ENCODE assay signal across 27 cellular contexts in genomic region chr6:41798901-41799300, GRCh38. TPM values are rescaled to one million over a fixed set of nuclear protein-coding genes. Genes with fewer than 3 reads are reported as not detected.
DNase-seq lines count a peak whose midpoint lies in the region; TF ChIP-seq lines count a peak whose summit lies in the region.
"Had no signal": no experiment of that assay in that cellular context is flagged by ENCODE, and none has a peak within 500 bp of the region (broad histone marks: within the 10 kb centered on the region; RNA-seq: fewer than 3 reads in every experiment).

No MANE protein-coding gene starts in this region.

- TF ChIP-seq CTCF in WERI-Rb-1 (IDR thresholded peaks at IDR 0.05; ENCODE audit: low read depth, low read length) (no peak), neural progenitor cell (IDR thresholded peaks at IDR 0.05) (no peak), RWPE1 (conservative IDR thresholded peaks at IDR 0.05; ENCODE audit: low read depth) (no peak)

- no peak overlapping the region for H3K9ac ChIP-seq in neural progenitor cell
- H3K9ac ChIP-seq: BLaER1 had no signal

- POLR2A ChIA-PET in RWPE1 (lab: Yijun Ruan, JAX; ENCODE audit: low non-redundant PET): no interaction called here

- H3F3A ChIP-seq in neural progenitor cell (ENCODE audit: low read depth): peaks cover 23% of the 10 kb centered on the region

- H3K9me3 Mint-ChIP-seq in neural progenitor cell: no peaks in the 10 kb centered on the region
- H3K9me3 Mint-ChIP-seq: CD14-positive monocyte; CD4-positive, alpha-beta memory T cell; CD4-positive, CD25-positive, alpha-beta regulatory T cell; CD8-positive, alpha-beta memory T cell had no signal

- no peaks in the 10 kb centered on the region for H3K4me1 Mint-ChIP-seq in neural progenitor cell
- H3K4me1 Mint-ChIP-seq: CD14-positive monocyte; CD8-positive, alpha-beta memory T cell had no signal

- no peaks in the 10 kb centered on the region for H3K79me2 ChIP-seq in neural progenitor cell (ENCODE audit: low read depth)

- H3K4me3 Mint-ChIP-seq in neural progenitor cell: no peak overlapping the region
- H3K4me3 Mint-ChIP-seq: CD14-positive monocyte; CD4-positive, alpha-beta memory T cell; CD4-positive, CD25-positive, alpha-beta regulatory T cell; CD8-positive, alpha-beta memory T cell had no signal

- H3K4me3 ChIP-seq in WERI-Rb-1 (ENCODE audit: low read depth, low read length) (no peak overlapping the region), neural progenitor cell (no peak overlapping the region)
- H3K4me3 ChIP-seq: BLaER1, GM12878 had no signal

- H3K4me2 ChIP-seq in neural progenitor cell: no peak overlapping the region
- H3K4me2 ChIP-seq: BLaER1 had no signal

- no peaks in the 10 kb centered on the region for H3K27me3 ChIP-seq in WERI-Rb-1 (ENCODE audit: insufficient read depth, low read depth, severe bottlenecking)
- H3K27me3 ChIP-seq in neural progenitor cell: no peaks in the 10 kb centered on the region
- H3K27me3 ChIP-seq: BE2C, BLaER1 had no signal

- H2AFZ ChIP-seq in neural progenitor cell (replicated peaks): no peak overlapping the region

- peaks cover 23% of the 10 kb centered on the region for H4K20me1 ChIP-seq in neural progenitor cell (ENCODE audit: low read depth)

- CTCF ChIA-PET in RWPE1 (lab: Yijun Ruan, JAX): interaction anchor here (0.7 to 0.8 kb wide), 2 partner anchors 11 to 23 kb away, joined by 4 read pairs; partner anchors contain the start of gene TOMM6

- H3K27me3 Mint-ChIP-seq in neural progenitor cell (ENCODE audit: insufficient read depth, low read depth): peaks cover 2% of the 10 kb centered on the region
- H3K27me3 Mint-ChIP-seq: CD4-positive, alpha-beta memory T cell; CD4-positive, CD25-positive, alpha-beta regulatory T cell; CD8-positive, alpha-beta memory T cell had no signal

- H3K36me3 ChIP-seq in WERI-Rb-1 (peaks cover 95% of the 10 kb centered on the region), neural progenitor cell (peaks cover 12% of the 10 kb centered on the region)

- H3K36me3 Mint-ChIP-seq in neural progenitor cell: peaks cover 8% of the 10 kb centered on the region

- H3K27ac ChIP-seq in WERI-Rb-1 (peak overlapping the region; percentile 36), neural progenitor cell (no peak overlapping the region), RWPE1 (no peak overlapping the region)
- H3K27ac ChIP-seq: 22Rv1, BLaER1 had no signal

- H3K4me1 ChIP-seq in neural progenitor cell: no peaks in the 10 kb centered on the region
- H3K4me1 ChIP-seq: BE2C, BLaER1 had no signal

- peak; percentile 13 for DNase-seq in activated CD8-positive, alpha-beta memory T cell treated with anti-CD3 and anti-CD28 coated beads for 24 hours
- no peak for DNase-seq in activated CD8-positive, alpha-beta memory T cell treated with anti-CD3 and anti-CD28 coated beads, Interleukin-2, amount 50 U/mL, for 4 hours
- DNase-seq in WERI-Rb-1: no peak
- DNase-seq in neural progenitor cell (ENCODE audit: low spot score): no peak
- no peak for DNase-seq in RWPE1 (ENCODE audit: low spot score)
- DNase-seq in NCI-H1436 treated with DMSO at 0.1 percent for 48 hours (lab: John Stamatoyannopoulos, UW): no peak
- DNase-seq: ACHN; BE2C; C1 segment of cervical spinal cord; CD4-positive, alpha-beta memory T cell; CD4-positive, CD25-positive, alpha-beta regulatory T cell; CD8-positive, alpha-beta memory T cell; COR-L47; DMS 273 treated with DMSO at 0.1 percent for 48 hours; DMS153; DMS53; DND-41; EL; GDM1 had no signal

- no peaks in the 10 kb centered on the region for H3K9me3 ChIP-seq in WERI-Rb-1 (ENCODE audit: severe bottlenecking)
- no peaks in the 10 kb centered on the region for H3K9me3 ChIP-seq in neural progenitor cell (ENCODE audit: low read depth)
- H3K9me3 ChIP-seq: BE2C, BLaER1 had no signal

- H3K27ac Mint-ChIP-seq in neural progenitor cell: peak overlapping the region; percentile 75
- H3K27ac Mint-ChIP-seq: CD4-positive, CD25-positive, alpha-beta regulatory T cell had no signal

RNA-seq across cellular contexts. Expression of gene TOMM6, which starts 11.4 kb away (rescaled TPM):
- total RNA-seq in neural progenitor cell (ENCODE audit: low replicate concordance): 177 and 182 TPM in 2 replicates

RNA-seq across cellular contexts. Expression of gene PRICKLE4, which starts 18.3 kb away (rescaled TPM):
- total RNA-seq in neural progenitor cell (ENCODE audit: low replicate concordance): 1.1 TPM in 1 of 2 replicates, not detected in the other
- total RNA-seq: A172; A673; CD4-positive, alpha-beta memory T cell; CD4-positive, CD25-positive, alpha-beta regulatory T cell; CD8-positive, alpha-beta memory T cell; Daoy; G401 had no signal

RNA-seq across cellular contexts. Expression of gene FRS3, which starts 19.2 kb away (rescaled TPM):
- total RNA-seq in neural progenitor cell (ENCODE audit: low replicate concordance): 1.9 and 5.3 TPM in 2 replicates

RNA-seq across cellular contexts. Expression of gene PGC, which starts 51.7 kb away (rescaled TPM):
- not detected in 2 replicates for total RNA-seq in neural progenitor cell (ENCODE audit: low replicate concordance)
- total RNA-seq: A172; A673; CD4-positive, alpha-beta memory T cell; CD4-positive, CD25-positive, alpha-beta regulatory T cell; CD8-positive, alpha-beta memory T cell; Daoy; G401 had no signal
